ENCODE assay signal across 24 cellular contexts in the genomic region with DNA sequence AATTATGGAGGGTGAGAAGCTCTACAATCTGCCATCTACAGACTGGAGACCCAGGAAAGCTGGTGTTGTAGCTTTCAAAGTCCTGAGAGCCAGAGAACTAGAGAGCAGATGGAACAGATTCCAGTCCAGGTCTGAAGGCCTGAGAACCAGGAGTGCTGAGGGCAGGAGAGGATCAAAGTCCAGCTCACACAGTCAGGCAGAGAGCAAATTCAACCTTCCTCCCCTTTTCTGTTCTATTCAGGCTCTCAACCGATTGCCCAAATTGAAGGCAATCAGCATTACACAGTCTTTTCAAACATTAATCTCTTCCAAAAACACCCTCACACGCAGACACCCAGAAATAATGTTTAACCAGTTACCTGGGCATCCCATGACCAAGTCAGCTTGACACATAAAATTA. TPM values are rescaled to one million over a fixed set of nuclear protein-coding genes. Genes with fewer than 3 reads are reported as not detected.
"Had no signal": no experiment of that assay in that cellular context is flagged by ENCODE, and none has a peak within 500 bp of the region (broad histone marks: within the 10 kb centered on the region; RNA-seq: fewer than 3 reads in every experiment).

No MANE protein-coding gene starts in this region.

- H3K4me3 ChIP-seq: heart left ventricle, left lung, lung, sigmoid colon, skin epidermis, tibial artery had no signal

- H3K27ac ChIP-seq: heart left ventricle, left lung, sigmoid colon, skin epidermis, tibial artery had no signal

- FAIRE-seq: frontal cortex, islet of Langerhans had no signal

- H3K36me3 ChIP-seq: heart left ventricle, left lung, sigmoid colon, tibial artery had no signal

- ATAC-seq: esophagus mucosa; heart left ventricle; left lung; stimulated activated naive CD8-positive, alpha-beta T cell treated with anti-CD3 and anti-CD28 coated beads, Interleukin-15, Interleukin-2, amounts not matched to agents 100 U/mL and 50 U/mL, for 24 hours had no signal

- DNase-seq: central memory CD4-positive, alpha-beta T cell; effector memory CD4-positive, alpha-beta T cell; heart left ventricle; hypothalamus; kidney glomerular epithelial cell; left lung; mesenchymal stem cell; midbrain; naive B cell; occipital lobe; sigmoid colon; stimulated activated CD4-positive, alpha-beta T cell treated with anti-CD3 and anti-CD28 coated beads, Interleukin-12 subunit alpha, Interleukin-12 subunit beta, amount 100 ng/mL, for 4 hours; stimulated activated CD4-positive, alpha-beta T cell treated with anti-CD3 and anti-CD28 coated beads, Interleukin-2, amount 100 ng/mL, for 48 hours; stimulated activated naive CD8-positive, alpha-beta T cell treated with anti-CD3 and anti-CD28 coated beads, Interleukin-15, Interleukin-2, amounts not matched to agents 100 U/mL and 50 U/mL, for 24 hours; tibial artery had no signal

- H3K9me3 ChIP-seq: heart left ventricle, left lung, sigmoid colon, tibial artery had no signal

RNA-seq across cellular contexts. Expression of a gene that starts 2.5 kb away (rescaled TPM):
- total RNA-seq: frontal cortex, glomerular endothelial cell, heart left ventricle, occipital lobe, pulmonary artery endothelial cell, temporal lobe had no signal
- polyA plus RNA-seq: fibroblast of lung had no signal
